ENCODE assay signal across 16 cellular contexts in the genomic region with DNA sequence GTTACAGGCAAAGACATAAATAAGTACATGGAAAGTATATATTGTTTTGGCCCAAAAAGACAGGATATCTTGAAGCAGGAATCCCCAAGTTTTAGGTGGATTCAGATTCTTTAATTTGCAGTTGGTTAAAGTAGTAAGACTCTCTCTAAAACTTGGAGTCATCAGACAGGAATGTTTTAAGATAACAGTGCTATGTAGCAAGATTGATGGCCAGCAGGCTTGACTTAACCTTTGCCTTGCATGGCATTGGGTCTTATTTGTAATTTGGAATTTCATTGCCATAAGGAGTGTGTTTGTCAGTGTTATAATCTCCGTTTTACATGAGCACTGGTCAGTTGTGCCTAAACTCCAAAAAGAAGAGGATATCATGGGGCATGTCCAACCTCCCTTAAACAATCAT.
DNase-seq lines count a peak whose midpoint lies in the region; ATAC-seq and TF ChIP-seq lines count a peak whose summit lies in the region.
"Had no signal": no experiment of that assay in that cellular context is flagged by ENCODE, and none has a peak within 500 bp of the region (broad histone marks: within the 10 kb centered on the region; RNA-seq: fewer than 3 reads in every experiment).

No MANE protein-coding gene starts in this region.

- peaks cover 17% of the 10 kb centered on the region for H3K9me3 Mint-ChIP-seq in chondrocyte (ENCODE audit: low read depth)

- WGBS in tibial nerve, 2 donors: 47 to 67% methylated on average over 1 of the region's 1 CpG

- TF ChIP-seq POLR2A in tibial nerve (IDR thresholded peaks at IDR 0.05): no peak

- DNase-seq in EH (ENCODE audit: low read depth) (peak; percentile 77), NCI-H226 (peak; percentile 71), chondrocyte (ENCODE audit: low spot score) (no peak), myocyte (ENCODE audit: low read depth) (peak; percentile 7), tibial nerve (ENCODE audit: low spot score in 2 of 2) (no peak), T-helper 17 cell (no peak)
- DNase-seq: aorta; hypothalamus; NCI-H2029; NCI-H526 treated with DMSO at 0.1 percent for 48 hours; psoas muscle; stimulated activated naive CD8-positive, alpha-beta T cell treated with anti-CD3 and anti-CD28 coated beads, Interleukin-15, amount 100 ng/mL, for 72 hours; WERI-Rb-1 had no signal

- H3K27ac Mint-ChIP-seq in chondrocyte (ENCODE audit: unreplicated experiment) (peak overlapping the region; percentile 45), T-helper 17 cell (no peak overlapping the region)
- H3K27ac Mint-ChIP-seq: stimulated activated naive CD8-positive, alpha-beta T cell treated with anti-CD3 and anti-CD28 coated beads, Interleukin-15, amount 100 ng/mL, for 72 hours had no signal

- no peaks in the 10 kb centered on the region for H3K4me1 ChIP-seq in tibial nerve
- H3K4me1 ChIP-seq: esophagus muscularis mucosa, psoas muscle had no signal

- no peak for TF ChIP-seq CTCF in chondrocyte (IDR thresholded peaks at IDR 0.05)
- no peak for TF ChIP-seq CTCF in tibial nerve (IDR thresholded peaks at IDR 0.05)

- peaks cover 21% of the 10 kb centered on the region for H3K4me1 Mint-ChIP-seq in chondrocyte (ENCODE audit: low read depth)
- H3K4me1 Mint-ChIP-seq in T-helper 17 cell: no peaks in the 10 kb centered on the region
- H3K4me1 Mint-ChIP-seq: stimulated activated naive CD8-positive, alpha-beta T cell treated with anti-CD3 and anti-CD28 coated beads, Interleukin-15, amount 100 ng/mL, for 72 hours had no signal

- H3K27me3 Mint-ChIP-seq in chondrocyte (ENCODE audit: low read depth) (no peaks in the 10 kb centered on the region), T-helper 17 cell (no peaks in the 10 kb centered on the region)
- H3K27me3 Mint-ChIP-seq: stimulated activated naive CD8-positive, alpha-beta T cell treated with anti-CD3 and anti-CD28 coated beads, Interleukin-15, amount 100 ng/mL, for 72 hours had no signal

- H3K4me3 Mint-ChIP-seq in chondrocyte (ENCODE audit: unreplicated experiment) (no peak overlapping the region), T-helper 17 cell (no peak overlapping the region)
- H3K4me3 Mint-ChIP-seq: stimulated activated naive CD8-positive, alpha-beta T cell treated with anti-CD3 and anti-CD28 coated beads, Interleukin-15, amount 100 ng/mL, for 72 hours had no signal

- H3K9me3 ChIP-seq in tibial nerve: no peaks in the 10 kb centered on the region
- H3K9me3 ChIP-seq in T-helper 17 cell (ENCODE audit: control insufficient read depth, low read length, poor library complexity, severe bottlenecking): no peaks in the 10 kb centered on the region
- H3K9me3 ChIP-seq: esophagus muscularis mucosa, psoas muscle had no signal

- no peaks in the 10 kb centered on the region for H3K27me3 ChIP-seq in tibial nerve
- H3K27me3 ChIP-seq: esophagus muscularis mucosa had no signal

- ATAC-seq in GM19351 (IDR thresholded peaks at IDR 0.05; ENCODE audit: unreplicated experiment) (no peak), HG03469 (IDR thresholded peaks at IDR 0.05; ENCODE audit: unreplicated experiment) (no peak), T-helper 17 cell (no peak)
- ATAC-seq: psoas muscle; stimulated activated naive CD8-positive, alpha-beta T cell treated with anti-CD3 and anti-CD28 coated beads, Interleukin-15, amount 100 ng/mL, for 72 hours had no signal

- no peaks in the 10 kb centered on the region for H3K36me3 ChIP-seq in tibial nerve
- H3K36me3 ChIP-seq: esophagus muscularis mucosa, WERI-Rb-1 had no signal

- H3K27ac ChIP-seq in tibial nerve: no peak overlapping the region
- H3K27ac ChIP-seq: esophagus muscularis mucosa, psoas muscle, WERI-Rb-1 had no signal

- H3K36me3 Mint-ChIP-seq in chondrocyte (ENCODE audit: low read depth): peaks cover 4% of the 10 kb centered on the region
- no peaks in the 10 kb centered on the region for H3K36me3 Mint-ChIP-seq in T-helper 17 cell (ENCODE audit: low read depth)

- no peak for TF ChIP-seq EP300 in tibial nerve (IDR thresholded peaks at IDR 0.05)

- H3K4me3 ChIP-seq in tibial nerve: no peak overlapping the region
- H3K4me3 ChIP-seq: esophagus muscularis mucosa, psoas muscle had no signal

Comparison
In these comparisons a context has a peak if more than half of its experiments do, and no peak if none do; other contexts are left out.
1. DNase-seq: peak in EH (single experiment), NCI-H226 (single experiment) and myocyte (single experiment); none in chondrocyte (single experiment), tibial nerve (0 of 2) and T-helper 17 cell (0 of 3).